25 cellular contexts compared by ENCODE assay signal in genomic region chr10:66835400-66835799, GRCh38.
DNase-seq lines count a peak whose midpoint lies in the region; ATAC-seq and TF ChIP-seq lines count a peak whose summit lies in the region.
"Had no signal": no experiment of that assay in that cellular context is flagged by ENCODE, and none has a peak within 500 bp of the region (broad histone marks: within the 10 kb centered on the region; RNA-seq: fewer than 3 reads in every experiment).

No MANE protein-coding gene starts in this region.

- H3K4me1 ChIP-seq in OCI-LY3 (ENCODE audit: low read length) (peaks cover 21% of the 10 kb centered on the region), mucosa of descending colon (ENCODE audit: low read depth) (no peaks in the 10 kb centered on the region)
- H3K4me1 ChIP-seq: parathyroid adenoma had no signal

- H3K4me3 ChIP-seq in OCI-LY3 (ENCODE audit: low read length) = no peak overlapping the region
- H3K4me3 ChIP-seq in mucosa of descending colon = no peak overlapping the region
- H3K4me3 ChIP-seq: HAP-1, K562, neural progenitor cell had no signal

- H3K9ac ChIP-seq in OCI-LY3 (ENCODE audit: low read length) = no peak overlapping the region
- H3K9ac ChIP-seq: neural progenitor cell, parathyroid adenoma had no signal

- no peaks in the 10 kb centered on the region for H3K27me3 ChIP-seq in OCI-LY3 (ENCODE audit: low read depth, low read length)
- H3K27me3 ChIP-seq: neural progenitor cell had no signal

- H3K36me3 Mint-ChIP-seq in Calu3 (ENCODE audit: insufficient read depth, unreplicated experiment) = no peaks in the 10 kb centered on the region
- H3K36me3 Mint-ChIP-seq: CD4-positive, CD25-positive, alpha-beta regulatory T cell; neural progenitor cell had no signal

- intact Hi-C loops in Calu3 (cut with micrococcal nuclease; ENCODE audit: unreplicated experiment) = loop anchor here (5.0 kb wide), 2 partner anchors 87 to 88 kb away; no protein-coding TSS in a partner anchor
- intact Hi-C loops in mucosa of descending colon (cut with DNase I, micrococcal nuclease) = no loop called here

- CTCF ChIA-PET in Calu3 (lab: Charles Lee) = interaction anchor here (0.5 to 2.2 kb wide), 5 partner anchors 8 to 930 kb away, joined by 3 to 14 read pairs (median 5); no protein-coding TSS in a partner anchor

- no peak for DNase-seq in Calu3
- DNase-seq in mucosa of descending colon = no peak
- no peak for DNase-seq in GM03348 (ENCODE audit: low spot score)
- no peak for DNase-seq in dermis blood vessel endothelial cell
- no peak for DNase-seq in mesenteric fat pad (ENCODE audit: low spot score)
- DNase-seq: activated CD8-positive, alpha-beta T cell treated with anti-CD3 and anti-CD28 coated beads for 36 hours; activated naive CD4-positive, alpha-beta T cell treated with anti-CD3 and anti-CD28 coated beads for 36 hours; AML-193; CD4-positive, CD25-positive, alpha-beta regulatory T cell; left cardiac atrium; NCI-H1092; NCI-H1930; NCI-H524 treated with DMSO at 0.1 percent for 48 hours; Right ventricle myocardium superior; small intestine; stimulated activated naive CD4-positive, alpha-beta T cell; T-helper 17 cell had no signal

- H3K27ac Mint-ChIP-seq in Calu3 (ENCODE audit: unreplicated experiment) = peak overlapping the region; percentile 60
- H3K27ac Mint-ChIP-seq: activated CD8-positive, alpha-beta T cell treated with anti-CD3 and anti-CD28 coated beads for 36 hours; activated naive CD4-positive, alpha-beta T cell treated with anti-CD3 and anti-CD28 coated beads for 36 hours; CD4-positive, CD25-positive, alpha-beta regulatory T cell; neural progenitor cell; T-helper 17 cell had no signal

- no peaks in the 10 kb centered on the region for H4K20me1 ChIP-seq in OCI-LY3 (ENCODE audit: insufficient read depth, low read length)

- ATAC-seq in GM21423 (IDR thresholded peaks at IDR 0.05; ENCODE audit: unreplicated experiment) = peak; percentile 38
- ATAC-seq in mucosa of descending colon = peak; percentile 32
- ATAC-seq: activated CD4-positive, CD25-positive, alpha-beta regulatory T cell treated with anti-CD3 and anti-CD28 coated beads, Interleukin-2, amount 50 U/mL, for 24 hours; activated CD8-positive, alpha-beta T cell treated with anti-CD3 and anti-CD28 coated beads for 36 hours; K562; left cardiac atrium; Panc1; T-helper 17 cell had no signal

- peak overlapping the region; percentile 45 for H3K27ac ChIP-seq in OCI-LY3 (ENCODE audit: low read length)
- H3K27ac ChIP-seq: neural progenitor cell, parathyroid adenoma had no signal

- H3K4me2 ChIP-seq in OCI-LY3 (ENCODE audit: low read length) = peak overlapping the region; percentile 37
- H3K4me2 ChIP-seq: neural progenitor cell had no signal

- H3K9me3 ChIP-seq in OCI-LY3 (ENCODE audit: insufficient read depth, low read length) (no peaks in the 10 kb centered on the region), mucosa of descending colon (no peaks in the 10 kb centered on the region)
- H3K9me3 ChIP-seq: HAP-1 had no signal

- TF ChIP-seq CTCF in Calu3 (IDR thresholded peaks at IDR 0.05; ENCODE audit: unreplicated experiment) (no peak), OCI-LY3 (IDR thresholded peaks at IDR 0.05; ENCODE audit: low read depth, low read length) (no peak), mucosa of descending colon (IDR thresholded peaks at IDR 0.05) (no peak)

- no peak overlapping the region for H3K4me3 Mint-ChIP-seq in Calu3 (ENCODE audit: low read depth, unreplicated experiment)
- H3K4me3 Mint-ChIP-seq: activated CD8-positive, alpha-beta T cell treated with anti-CD3 and anti-CD28 coated beads for 36 hours; activated naive CD4-positive, alpha-beta T cell treated with anti-CD3 and anti-CD28 coated beads for 36 hours; CD4-positive, CD25-positive, alpha-beta regulatory T cell; neural progenitor cell; T-helper 17 cell had no signal

- no TSS peak for BruUV-seq in Calu3 (replicated peaks; lab: Mats Ljungman, UMichigan)

- peaks cover 57% of the 10 kb centered on the region for H3K4me1 Mint-ChIP-seq in Calu3 (ENCODE audit: low read depth, unreplicated experiment)
- H3K4me1 Mint-ChIP-seq: CD4-positive, CD25-positive, alpha-beta regulatory T cell; neural progenitor cell; T-helper 17 cell had no signal

- H3K79me2 ChIP-seq in OCI-LY3 (ENCODE audit: low read length) = no peaks in the 10 kb centered on the region
- H3K79me2 ChIP-seq: parathyroid adenoma had no signal

- H3K36me3 ChIP-seq in OCI-LY3 (replicated peaks; ENCODE audit: low read depth, low read length) (no peaks in the 10 kb centered on the region), mucosa of descending colon (ENCODE audit: low read depth) (no peaks in the 10 kb centered on the region)
- H3K36me3 ChIP-seq: HAP-1, neural progenitor cell had no signal

- no peaks in the 10 kb centered on the region for H3K9me3 Mint-ChIP-seq in Calu3 (ENCODE audit: low read depth, unreplicated experiment)
- H3K9me3 Mint-ChIP-seq: activated naive CD4-positive, alpha-beta T cell treated with anti-CD3 and anti-CD28 coated beads for 36 hours had no signal

- no peaks in the 10 kb centered on the region for H3K27me3 Mint-ChIP-seq in Calu3 (ENCODE audit: unreplicated experiment)
- H3K27me3 Mint-ChIP-seq: activated CD8-positive, alpha-beta T cell treated with anti-CD3 and anti-CD28 coated beads for 36 hours; CD4-positive, CD25-positive, alpha-beta regulatory T cell; T-helper 17 cell had no signal

- no peak overlapping the region for H2AFZ ChIP-seq in OCI-LY3 (ENCODE audit: low read depth, low read length)
- H2AFZ ChIP-seq: neural progenitor cell, parathyroid adenoma had no signal
